ENCODE assay signal across 10 cellular contexts in genomic region chr6:29813809-29814208, GRCh38. TPM values are rescaled to one million over a fixed set of nuclear protein-coding genes. Genes with fewer than 3 reads are reported as not detected.
DNase-seq lines count a peak whose midpoint lies in the region; ATAC-seq and TF ChIP-seq lines count a peak whose summit lies in the region.
"Had no signal": no experiment of that assay in that cellular context is flagged by ENCODE, and none has a peak within 500 bp of the region (broad histone marks: within the 10 kb centered on the region; RNA-seq: fewer than 3 reads in every experiment).

No MANE protein-coding gene starts in this region.

- peaks cover 26% of the 10 kb centered on the region for H3K27me3 Mint-ChIP-seq in osteocyte (ENCODE audit: unreplicated experiment)
- H3K27me3 Mint-ChIP-seq in activated CD8-positive, alpha-beta T cell treated with anti-CD3 and anti-CD28 coated beads for 36 hours = peaks cover 14% of the 10 kb centered on the region

- H3K4me3 ChIP-seq in GM12865 (ENCODE audit: low read depth, low read length) (no peak overlapping the region), NB4 (ENCODE audit: low read depth, low read length) (no peak overlapping the region), adrenal gland (no peak overlapping the region)

- DNase-seq in GM12865 (ENCODE audit: low read depth) (peak; percentile 22), NB4 (ENCODE audit: low read depth) (peak; percentile 62), adrenal gland (peak in 4 of 7 donors; percentile 25 to 40 (median 33)), osteocyte (ENCODE audit: extremely low spot score, unreplicated experiment) (peak; percentile 48)
- no peak for DNase-seq in activated CD8-positive, alpha-beta T cell treated with anti-CD3 and anti-CD28 coated beads for 36 hours
- DNase-seq: immature natural killer cell, NCI-H1105 treated with DMSO at 0.1 percent for 48 hours had no signal

- no peak for TF ChIP-seq POLR2A in NB4 (IDR thresholded peaks at IDR 0.05; ENCODE audit: extremely low read depth, insufficient read length)
- no peak for TF ChIP-seq POLR2A in adrenal gland (IDR thresholded peaks at IDR 0.05)

- H3K9me3 ChIP-seq in adrenal gland (replicated peaks in 1 of 3) = no peaks in the 10 kb centered on the region

- no peaks in the 10 kb centered on the region for H3K36me3 ChIP-seq in adrenal gland (replicated peaks in 1 of 2)

- TF ChIP-seq CTCF in GM12865 (IDR thresholded peaks at IDR 0.05; ENCODE audit: insufficient read depth, low read depth, low read length, missing control alignments) (no peak), NB4 (IDR thresholded peaks at IDR 0.05; ENCODE audit: low read depth, low read length) (no peak), adrenal gland (IDR thresholded peaks at IDR 0.05) (no peak), osteocyte (IDR thresholded peaks at IDR 0.05) (no peak)
- TF ChIP-seq CTCF in activated CD8-positive, alpha-beta T cell treated with anti-CD3 and anti-CD28 coated beads for 36 hours (IDR thresholded peaks at IDR 0.05) = no peak

- intact Hi-C loops in adrenal gland (cut with DNase I) = no loop called here
- intact Hi-C loops in activated CD8-positive, alpha-beta T cell treated with anti-CD3 and anti-CD28 coated beads for 36 hours (cut with micrococcal nuclease) = no loop called here

- H3K27ac Mint-ChIP-seq in osteocyte (ENCODE audit: unreplicated experiment) = no peak overlapping the region
- H3K27ac Mint-ChIP-seq in activated CD8-positive, alpha-beta T cell treated with anti-CD3 and anti-CD28 coated beads for 36 hours = no peak overlapping the region
- H3K27ac Mint-ChIP-seq: immature natural killer cell had no signal

- CTCF ChIA-PET in activated CD8-positive, alpha-beta T cell treated with anti-CD3 and anti-CD28 coated beads for 36 hours (lab: Charles Lee) = no interaction called here

- H3K4me1 Mint-ChIP-seq in osteocyte (ENCODE audit: unreplicated experiment) = no peaks in the 10 kb centered on the region
- H3K4me1 Mint-ChIP-seq in activated CD8-positive, alpha-beta T cell treated with anti-CD3 and anti-CD28 coated beads for 36 hours (ENCODE audit: low read depth) = no peaks in the 10 kb centered on the region
- H3K4me1 Mint-ChIP-seq: immature natural killer cell had no signal

- H3K4me1 ChIP-seq in adrenal gland (replicated peaks in 1 of 2) = peaks cover 0 to 11% of the 10 kb centered on the region in 2 donors

- 60 to 63% (median 62%) methylated on average over 6 to 7 of the region's 7 CpGs for WGBS in adrenal gland, 4 donors

- POLR2A ChIA-PET in activated CD8-positive, alpha-beta T cell treated with anti-CD3 and anti-CD28 coated beads for 36 hours (lab: Charles Lee) = no interaction called here

- H3K4me3 Mint-ChIP-seq in osteocyte (ENCODE audit: unreplicated experiment) = no peak overlapping the region
- H3K4me3 Mint-ChIP-seq in activated CD8-positive, alpha-beta T cell treated with anti-CD3 and anti-CD28 coated beads for 36 hours = no peak overlapping the region
- H3K4me3 Mint-ChIP-seq: immature natural killer cell had no signal

- H3K36me3 Mint-ChIP-seq in osteocyte (ENCODE audit: unreplicated experiment) = no peaks in the 10 kb centered on the region
- no peaks in the 10 kb centered on the region for H3K36me3 Mint-ChIP-seq in activated CD8-positive, alpha-beta T cell treated with anti-CD3 and anti-CD28 coated beads for 36 hours (ENCODE audit: low read depth)
- H3K36me3 Mint-ChIP-seq: immature natural killer cell had no signal

- no peak overlapping the region for H3K27ac ChIP-seq in adrenal gland

- H3K9me3 Mint-ChIP-seq in osteocyte (ENCODE audit: unreplicated experiment) = no peaks in the 10 kb centered on the region
- H3K9me3 Mint-ChIP-seq in activated CD8-positive, alpha-beta T cell treated with anti-CD3 and anti-CD28 coated beads for 36 hours = no peaks in the 10 kb centered on the region
- H3K9me3 Mint-ChIP-seq: immature natural killer cell had no signal

- no peak for ATAC-seq in GM19351 (IDR thresholded peaks at IDR 0.05; ENCODE audit: unreplicated experiment)
- no peak for ATAC-seq in GM18907 (IDR thresholded peaks at IDR 0.05; ENCODE audit: unreplicated experiment)
- ATAC-seq in activated CD8-positive, alpha-beta T cell treated with anti-CD3 and anti-CD28 coated beads for 36 hours = no peak

- H3K27me3 ChIP-seq in adrenal gland = no peaks in the 10 kb centered on the region

RNA-seq across cellular contexts. Expression of gene HLA-G, which starts 13.8 kb away (rescaled TPM):
- total RNA-seq in adrenal gland (1 to 10 TPM in 1 of 8 donors, under 1 TPM in 4, not detected in 3; 0.14 to 1.6 (median 0.32) TPM), osteocyte (0.32 and 0.68 TPM in 2 replicates)
- not detected for polyA plus RNA-seq in adrenal gland
- 1 to 10 TPM; 3.0 to 3.8 TPM for total RNA-seq in activated CD8-positive, alpha-beta T cell treated with anti-CD3 and anti-CD28 coated beads for 36 hours
- total RNA-seq: myocyte had no signal
